Comparison of ENCODE assay signal across 15 cellular contexts in genomic region chr13:30319130-30319529, GRCh38.
"Had no signal": no experiment of that assay in that cellular context is flagged by ENCODE, and none has a peak within 500 bp of the region (broad histone marks: within the 10 kb centered on the region; RNA-seq: fewer than 3 reads in every experiment).

No MANE protein-coding gene starts in this region.

- ATAC-seq: activated CD8-positive, alpha-beta memory T cell treated with anti-CD3 and anti-CD28 coated beads, Interleukin-2, amount 10 ng/mL, durations not matched to agents 7 days and 5 days; activated naive CD4-positive, alpha-beta T cell treated with anti-CD3 and anti-CD28 coated beads, Interleukin-2, amount 50 U/mL, for 72 hours; gastroesophageal sphincter had no signal

- H3K4me3 ChIP-seq: gastroesophageal sphincter, hepatocyte, tibial nerve had no signal

- H3K27me3 Mint-ChIP-seq: activated CD8-positive, alpha-beta memory T cell treated with anti-CD3 and anti-CD28 coated beads, Interleukin-2, amount 10 ng/mL, durations not matched to agents 7 days and 5 days; activated T-cell treated with anti-CD3 and anti-CD28 coated beads, Interleukin-2, amount 50 U/mL, for 24 hours; dendritic cell treated with granulocyte-macrophage colony-stimulating factor and Interleukin-4, amounts not matched to agents 40 ng/mL and 50 ng/mL, for 4 days had no signal

- H3K27ac Mint-ChIP-seq: activated CD8-positive, alpha-beta memory T cell treated with anti-CD3 and anti-CD28 coated beads, Interleukin-2, amount 10 ng/mL, durations not matched to agents 7 days and 5 days; activated naive CD4-positive, alpha-beta T cell treated with anti-CD3 and anti-CD28 coated beads, Interleukin-2, amount 50 U/mL, for 72 hours; activated T-cell treated with anti-CD3 and anti-CD28 coated beads, Interleukin-2, amount 50 U/mL, for 24 hours; dendritic cell treated with granulocyte-macrophage colony-stimulating factor and Interleukin-4, amounts not matched to agents 40 ng/mL and 50 ng/mL, for 4 days had no signal

- H3K27me3 ChIP-seq: brain microvascular endothelial cell, gastroesophageal sphincter, hepatocyte, tibial nerve had no signal

- H3K4me1 ChIP-seq: parathyroid adenoma had no signal

- H3K4me3 Mint-ChIP-seq: activated CD8-positive, alpha-beta memory T cell treated with anti-CD3 and anti-CD28 coated beads, Interleukin-2, amount 10 ng/mL, durations not matched to agents 7 days and 5 days; activated T-cell treated with anti-CD3 and anti-CD28 coated beads, Interleukin-2, amount 50 U/mL, for 24 hours; dendritic cell treated with granulocyte-macrophage colony-stimulating factor and Interleukin-4, amounts not matched to agents 40 ng/mL and 50 ng/mL, for 4 days; neural crest cell had no signal

- DNase-seq: activated CD4-positive, alpha-beta T cell treated with anti-CD3 and anti-CD28 coated beads, Interleukin-2, amount 50 U/mL, for 4 hours; activated CD4-positive, CD25-positive, alpha-beta regulatory T cell treated with anti-CD3 and anti-CD28 coated beads, Interleukin-2, amount 50 U/mL, for 72 hours; activated CD8-positive, alpha-beta memory T cell treated with anti-CD3 and anti-CD28 coated beads, Interleukin-2, amount 10 ng/mL, durations not matched to agents 7 days and 5 days; activated effector memory CD4-positive, alpha-beta T cell treated with Interleukin-2 at 50 U/mL for 16 hours; activated T-cell treated with anti-CD3 and anti-CD28 coated beads, Interleukin-2, amount 50 U/mL, for 24 hours; brain microvascular endothelial cell; cerebellar nuclear complex; small intestine had no signal

- H3K9me3 ChIP-seq: gastroesophageal sphincter, tibial nerve had no signal

- H3K9me3 Mint-ChIP-seq: activated naive CD4-positive, alpha-beta T cell treated with anti-CD3 and anti-CD28 coated beads, Interleukin-2, amount 50 U/mL, for 72 hours; activated T-cell treated with anti-CD3 and anti-CD28 coated beads, Interleukin-2, amount 50 U/mL, for 24 hours; dendritic cell treated with granulocyte-macrophage colony-stimulating factor and Interleukin-4, amounts not matched to agents 40 ng/mL and 50 ng/mL, for 4 days; neural crest cell had no signal

- H3K27ac ChIP-seq: brain microvascular endothelial cell, gastroesophageal sphincter, hepatocyte, parathyroid adenoma had no signal

- H3K36me3 ChIP-seq: brain microvascular endothelial cell, gastroesophageal sphincter had no signal

- H3K36me3 Mint-ChIP-seq: activated naive CD4-positive, alpha-beta T cell treated with anti-CD3 and anti-CD28 coated beads, Interleukin-2, amount 50 U/mL, for 72 hours had no signal
